Comparison of ENCODE assay signal across 1 cellular context in the genomic region with DNA sequence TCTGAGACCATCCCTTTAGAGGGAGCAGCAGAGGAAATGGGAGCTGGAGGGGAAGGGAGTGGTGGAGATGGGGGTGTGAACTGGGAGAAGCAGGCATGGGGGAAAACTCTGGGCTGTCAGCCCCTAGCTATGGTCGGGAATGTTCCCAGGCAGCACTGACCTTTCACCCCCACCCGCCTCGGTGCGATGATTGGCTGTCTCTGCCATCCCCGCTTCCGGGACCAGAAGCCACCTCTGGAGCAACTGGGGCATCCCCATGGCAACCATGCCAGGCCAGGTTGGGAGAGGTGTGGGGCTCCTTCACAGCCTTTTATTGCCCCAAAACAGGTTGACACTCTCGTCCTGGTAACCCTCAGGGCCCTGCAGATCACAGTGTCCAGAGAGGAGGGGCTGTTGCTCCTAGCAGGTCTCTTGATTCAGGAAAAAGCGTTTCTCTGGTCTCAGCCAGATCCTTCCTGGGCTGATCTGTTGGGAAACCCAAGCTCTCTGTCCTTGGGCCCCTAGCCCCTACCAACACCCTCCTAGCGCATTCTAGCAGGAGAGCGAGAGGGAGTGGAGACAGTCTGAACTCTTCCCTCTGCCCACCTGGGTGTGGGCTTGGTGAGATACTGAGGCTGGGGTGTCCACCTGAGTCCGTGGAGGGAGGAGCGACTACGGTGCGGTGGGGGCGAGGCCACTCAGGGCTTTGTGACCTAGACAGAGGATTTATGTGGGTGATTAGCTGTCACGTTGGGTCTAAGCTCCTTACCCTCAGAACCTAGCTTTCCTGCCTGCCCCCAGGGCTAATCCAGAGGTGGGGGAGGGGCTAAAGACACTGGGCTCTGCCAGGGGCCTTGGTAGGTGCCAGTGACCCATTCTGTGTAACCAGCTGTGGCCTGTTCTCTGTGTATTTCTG.
TF ChIP-seq lines count a peak whose summit lies in the region.

No MANE protein-coding gene starts in this region.

TF ChIP-seq in GM23338, 12 proteins besides CTCF, POLR2A, EP300 and RAD21 (continued from another document):
- TF ChIP-seq, protein P1, sequence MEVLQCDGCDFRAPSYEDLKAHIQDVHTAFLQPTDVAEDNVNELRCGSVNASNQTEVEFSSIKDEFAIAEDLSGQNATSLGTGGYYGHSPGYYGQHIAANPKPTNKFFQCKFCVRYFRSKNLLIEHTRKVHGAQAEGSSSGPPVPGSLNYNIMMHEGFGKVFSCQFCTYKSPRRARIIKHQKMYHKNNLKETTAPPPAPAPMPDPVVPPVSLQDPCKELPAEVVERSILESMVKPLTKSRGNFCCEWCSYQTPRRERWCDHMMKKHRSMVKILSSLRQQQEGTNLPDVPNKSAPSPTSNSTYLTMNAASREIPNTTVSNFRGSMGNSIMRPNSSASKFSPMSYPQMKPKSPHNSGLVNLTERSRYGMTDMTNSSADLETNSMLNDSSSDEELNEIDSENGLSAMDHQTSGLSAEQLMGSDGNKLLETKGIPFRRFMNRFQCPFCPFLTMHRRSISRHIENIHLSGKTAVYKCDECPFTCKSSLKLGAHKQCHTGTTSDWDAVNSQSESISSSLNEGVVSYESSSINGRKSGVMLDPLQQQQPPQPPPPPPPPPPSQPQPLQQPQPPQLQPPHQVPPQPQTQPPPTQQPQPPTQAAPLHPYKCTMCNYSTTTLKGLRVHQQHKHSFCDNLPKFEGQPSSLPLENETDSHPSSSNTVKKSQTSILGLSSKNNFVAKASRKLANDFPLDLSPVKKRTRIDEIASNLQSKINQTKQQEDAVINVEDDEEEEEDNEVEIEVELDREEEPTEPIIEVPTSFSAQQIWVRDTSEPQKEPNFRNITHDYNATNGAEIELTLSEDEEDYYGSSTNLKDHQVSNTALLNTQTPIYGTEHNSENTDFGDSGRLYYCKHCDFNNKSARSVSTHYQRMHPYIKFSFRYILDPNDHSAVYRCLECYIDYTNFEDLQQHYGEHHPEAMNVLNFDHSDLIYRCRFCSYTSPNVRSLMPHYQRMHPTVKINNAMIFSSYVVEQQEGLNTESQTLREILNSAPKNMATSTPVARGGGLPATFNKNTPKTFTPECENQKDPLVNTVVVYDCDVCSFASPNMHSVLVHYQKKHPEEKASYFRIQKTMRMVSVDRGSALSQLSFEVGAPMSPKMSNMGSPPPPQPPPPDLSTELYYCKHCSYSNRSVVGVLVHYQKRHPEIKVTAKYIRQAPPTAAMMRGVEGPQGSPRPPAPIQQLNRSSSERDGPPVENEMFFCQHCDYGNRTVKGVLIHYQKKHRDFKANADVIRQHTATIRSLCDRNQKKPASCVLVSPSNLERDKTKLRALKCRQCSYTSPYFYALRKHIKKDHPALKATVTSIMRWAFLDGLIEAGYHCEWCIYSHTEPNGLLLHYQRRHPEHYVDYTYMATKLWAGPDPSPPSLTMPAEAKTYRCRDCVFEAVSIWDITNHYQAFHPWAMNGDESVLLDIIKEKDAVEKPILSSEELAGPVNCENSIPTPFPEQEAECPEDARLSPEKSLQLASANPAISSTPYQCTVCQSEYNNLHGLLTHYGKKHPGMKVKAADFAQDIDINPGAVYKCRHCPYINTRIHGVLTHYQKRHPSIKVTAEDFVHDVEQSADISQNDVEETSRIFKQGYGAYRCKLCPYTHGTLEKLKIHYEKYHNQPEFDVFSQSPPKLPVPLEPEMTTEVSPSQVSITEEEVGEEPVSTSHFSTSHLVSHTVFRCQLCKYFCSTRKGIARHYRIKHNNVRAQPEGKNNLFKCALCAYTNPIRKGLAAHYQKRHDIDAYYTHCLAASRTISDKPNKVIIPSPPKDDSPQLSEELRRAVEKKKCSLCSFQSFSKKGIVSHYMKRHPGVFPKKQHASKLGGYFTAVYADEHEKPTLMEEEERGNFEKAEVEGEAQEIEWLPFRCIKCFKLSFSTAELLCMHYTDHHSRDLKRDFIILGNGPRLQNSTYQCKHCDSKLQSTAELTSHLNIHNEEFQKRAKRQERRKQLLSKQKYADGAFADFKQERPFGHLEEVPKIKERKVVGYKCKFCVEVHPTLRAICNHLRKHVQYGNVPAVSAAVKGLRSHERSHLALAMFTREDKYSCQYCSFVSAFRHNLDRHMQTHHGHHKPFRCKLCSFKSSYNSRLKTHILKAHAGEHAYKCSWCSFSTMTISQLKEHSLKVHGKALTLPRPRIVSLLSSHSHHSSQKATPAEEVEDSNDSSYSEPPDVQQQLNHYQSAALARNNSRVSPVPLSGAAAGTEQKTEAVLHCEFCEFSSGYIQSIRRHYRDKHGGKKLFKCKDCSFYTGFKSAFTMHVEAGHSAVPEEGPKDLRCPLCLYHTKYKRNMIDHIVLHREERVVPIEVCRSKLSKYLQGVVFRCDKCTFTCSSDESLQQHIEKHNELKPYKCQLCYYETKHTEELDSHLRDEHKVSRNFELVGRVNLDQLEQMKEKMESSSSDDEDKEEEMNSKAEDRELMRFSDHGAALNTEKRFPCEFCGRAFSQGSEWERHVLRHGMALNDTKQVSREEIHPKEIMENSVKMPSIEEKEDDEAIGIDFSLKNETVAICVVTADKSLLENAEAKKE (CRISPR knock-in tag; IDR thresholded peaks at IDR 0.05): no peak
- no peak for TF ChIP-seq STAT1 (IDR thresholded peaks at IDR 0.05; ENCODE audit: unreplicated experiment)
- TF ChIP-seq, protein P2, sequence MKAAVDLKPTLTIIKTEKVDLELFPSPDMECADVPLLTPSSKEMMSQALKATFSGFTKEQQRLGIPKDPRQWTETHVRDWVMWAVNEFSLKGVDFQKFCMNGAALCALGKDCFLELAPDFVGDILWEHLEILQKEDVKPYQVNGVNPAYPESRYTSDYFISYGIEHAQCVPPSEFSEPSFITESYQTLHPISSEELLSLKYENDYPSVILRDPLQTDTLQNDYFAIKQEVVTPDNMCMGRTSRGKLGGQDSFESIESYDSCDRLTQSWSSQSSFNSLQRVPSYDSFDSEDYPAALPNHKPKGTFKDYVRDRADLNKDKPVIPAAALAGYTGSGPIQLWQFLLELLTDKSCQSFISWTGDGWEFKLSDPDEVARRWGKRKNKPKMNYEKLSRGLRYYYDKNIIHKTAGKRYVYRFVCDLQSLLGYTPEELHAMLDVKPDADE (IDR thresholded peaks at IDR 0.05): no peak
- no peak for TF ChIP-seq ZNF114 (CRISPR knock-in tag; IDR thresholded peaks at IDR 0.05)
TF ChIP-seq in GM23338: peak in this region for 0.
